Comparison of ENCODE assay signal across 27 cellular contexts in the genomic region with DNA sequence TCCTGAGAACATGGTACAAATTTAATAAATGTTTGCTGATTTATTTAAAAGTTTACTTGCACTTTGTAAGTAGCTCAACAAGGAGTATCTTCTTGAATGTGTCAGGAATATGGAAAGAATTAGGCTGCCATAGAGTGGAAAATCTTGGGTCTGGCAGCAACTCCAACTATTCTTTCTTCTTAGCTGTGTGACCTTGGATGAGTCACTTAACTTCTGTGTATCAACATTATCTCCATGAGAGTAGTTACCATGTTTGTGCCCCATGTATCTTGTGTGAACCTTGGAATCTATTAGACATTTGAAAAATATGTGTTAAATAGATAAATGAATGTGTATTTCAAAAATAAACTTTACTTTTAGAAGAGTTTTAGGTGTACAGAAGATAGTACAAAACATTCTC.
"Had no signal": no experiment of that assay in that cellular context is flagged by ENCODE, and none has a peak within 500 bp of the region (broad histone marks: within the 10 kb centered on the region; RNA-seq: fewer than 3 reads in every experiment).

No MANE protein-coding gene starts in this region.

- H3K4me3 ChIP-seq: gastrocnemius medialis, left lung, mucosa of descending colon, prostate gland, right atrium auricular region, stomach, thyroid gland had no signal

- H3K9me3 ChIP-seq: gastrocnemius medialis, left lung, mucosa of descending colon, prostate gland, right atrium auricular region, stomach, thyroid gland had no signal

- H3K36me3 ChIP-seq: gastrocnemius medialis, left lung, prostate gland, right atrium auricular region, stomach, thyroid gland had no signal

- H3K36me3 Mint-ChIP-seq: mesothelial cell of epicardium; naive B cell; stimulated activated effector memory CD8-positive, alpha-beta T cell treated with anti-CD3 and anti-CD28 coated beads, Interleukin-12 subunit alpha, Interleukin-12 subunit beta, amount 100 ng/mL, for 72 hours had no signal

- H3K27ac Mint-ChIP-seq: dendritic cell treated with granulocyte-macrophage colony-stimulating factor and Interleukin-4, amounts not matched to agents 40 ng/mL and 50 ng/mL, for 4 days; endodermal cell; mesothelial cell of epicardium; naive B cell; nephron progenitor cell; stimulated activated effector memory CD8-positive, alpha-beta T cell treated with anti-CD3 and anti-CD28 coated beads, Interleukin-12 subunit alpha, Interleukin-12 subunit beta, amount 100 ng/mL, for 72 hours had no signal

- H3K4me1 Mint-ChIP-seq: endodermal cell; mesothelial cell of epicardium; naive B cell; nephron progenitor cell; stimulated activated effector memory CD8-positive, alpha-beta T cell treated with anti-CD3 and anti-CD28 coated beads, Interleukin-12 subunit alpha, Interleukin-12 subunit beta, amount 100 ng/mL, for 72 hours had no signal

- H3K4me1 ChIP-seq: gastrocnemius medialis, left lung, prostate gland, right atrium auricular region, stomach, thyroid gland had no signal

- FAIRE-seq: colon, keratinocyte had no signal

- H3K27me3 Mint-ChIP-seq: dendritic cell treated with granulocyte-macrophage colony-stimulating factor and Interleukin-4, amounts not matched to agents 40 ng/mL and 50 ng/mL, for 4 days; naive B cell had no signal

- DNase-seq: effector CD8-positive, alpha-beta T cell; endodermal cell; foreskin fibroblast; gastrocnemius medialis; head of caudate nucleus; left lung; mesenchymal stem cell; mucosa of descending colon; naive B cell; nephron progenitor cell; nucleus accumbens; stimulated activated CD4-positive, alpha-beta T cell treated with anti-CD3 and anti-CD28 coated beads, Interleukin-2, amount 100 ng/mL, for 24 hours; stimulated activated CD4-positive, alpha-beta T cell treated with anti-CD3 and anti-CD28 coated beads, Interleukin-4, amount 100 ng/mL, for 24 hours; stimulated activated naive CD4-positive, alpha-beta T cell treated with Interleukin-2 at 50 U/mL for 16 hours; stomach; thyroid gland; trophoblast cell had no signal

- H3K9me3 Mint-ChIP-seq: dendritic cell treated with granulocyte-macrophage colony-stimulating factor and Interleukin-4, amounts not matched to agents 40 ng/mL and 50 ng/mL, for 4 days; endodermal cell; mesothelial cell of epicardium; nephron progenitor cell had no signal

- H3K27me3 ChIP-seq: gastrocnemius medialis, left lung, right atrium auricular region, stomach, thyroid gland had no signal

- H3K27ac ChIP-seq: epithelial cell of prostate, gastrocnemius medialis, left lung, prostate gland, right atrium auricular region, stomach, thyroid gland had no signal

- ATAC-seq: esophagus mucosa; gastrocnemius medialis; left lung; mucosa of descending colon; sciatic nerve; stimulated activated effector memory CD8-positive, alpha-beta T cell treated with anti-CD3 and anti-CD28 coated beads, Interleukin-12 subunit alpha, Interleukin-12 subunit beta, amount 100 ng/mL, for 72 hours had no signal

- H3K4me3 Mint-ChIP-seq: dendritic cell treated with granulocyte-macrophage colony-stimulating factor and Interleukin-4, amounts not matched to agents 40 ng/mL and 50 ng/mL, for 4 days; endodermal cell; mesothelial cell of epicardium; naive B cell; nephron progenitor cell; stimulated activated effector memory CD8-positive, alpha-beta T cell treated with anti-CD3 and anti-CD28 coated beads, Interleukin-12 subunit alpha, Interleukin-12 subunit beta, amount 100 ng/mL, for 72 hours had no signal
